ENCODE assay signal across 14 cellular contexts in genomic region chr2:171513719-171514160, GRCh38. TPM values are rescaled to one million over a fixed set of nuclear protein-coding genes. Genes with fewer than 3 reads are reported as not detected.
DNase-seq lines count a peak whose midpoint lies in the region; ATAC-seq and TF ChIP-seq lines count a peak whose summit lies in the region.
"Had no signal": no experiment of that assay in that cellular context is flagged by ENCODE, and none has a peak within 500 bp of the region (broad histone marks: within the 10 kb centered on the region; RNA-seq: fewer than 3 reads in every experiment).

No MANE protein-coding gene starts in this region.

- no peaks in the 10 kb centered on the region for H4K20me1 ChIP-seq in BLaER1

- intact Hi-C loops in testis (cut with DNase I; ENCODE audit: low total_unique reads) (no loop called here), psoas muscle (cut with DNase I) (no loop called here)

- H3K9ac ChIP-seq in BLaER1, result no peak overlapping the region
- no peak overlapping the region for H3K9ac ChIP-seq in endodermal cell (ENCODE audit: extremely low read depth, low read length, poor library complexity, severe bottlenecking)

- no peak for TF ChIP-seq CTCF in endodermal cell (conservative IDR thresholded peaks at IDR 0.05)
- TF ChIP-seq CTCF in testis (IDR thresholded peaks at IDR 0.05), result no peak
- TF ChIP-seq CTCF in psoas muscle (IDR thresholded peaks at IDR 0.05), result no peak

- no peak overlapping the region for H3K4me3 ChIP-seq in BLaER1
- H3K4me3 ChIP-seq in endodermal cell (ENCODE audit: low read length), result no peak overlapping the region
- H3K4me3 ChIP-seq in testis, result no peak overlapping the region
- H3K4me3 ChIP-seq in psoas muscle, result no peak overlapping the region

- H3K4me1 ChIP-seq in BLaER1 (peaks cover 12% of the 10 kb centered on the region), endodermal cell (ENCODE audit: control insufficient read depth, insufficient read depth, low read length) (no peaks in the 10 kb centered on the region), testis (no peaks in the 10 kb centered on the region), psoas muscle (no peaks in the 10 kb centered on the region)

- H3K4me2 ChIP-seq in BLaER1, result peak overlapping the region; percentile 52

- peak; percentile 68 for DNase-seq in MV-4-11 (lab: John Stamatoyannopoulos, UW)
- peak; percentile 63 for DNase-seq in endodermal cell
- DNase-seq in NCI-H446 (lab: John Stamatoyannopoulos, UW), result no peak
- DNase-seq in testis, result no peak
- no peak for DNase-seq in psoas muscle
- no peak for DNase-seq in activated CD8-positive, alpha-beta memory T cell treated with anti-CD3 and anti-CD28 coated beads, Interleukin-2, amount 50 U/mL, for 48 hours
- DNase-seq: activated CD4-positive, alpha-beta memory T cell treated with anti-CD3 and anti-CD28 coated beads for 36 hours; activated naive CD4-positive, alpha-beta T cell treated with anti-CD3 and anti-CD28 coated beads, Interleukin-2, amount 50 U/mL, for 16 hours; central memory CD4-positive, alpha-beta T cell; NCI-H1436 treated with DMSO at 0.1 percent for 48 hours; T-cell had no signal

- no peaks in the 10 kb centered on the region for H3K9me3 Mint-ChIP-seq in endodermal cell
- H3K9me3 Mint-ChIP-seq: activated CD4-positive, alpha-beta memory T cell treated with anti-CD3 and anti-CD28 coated beads for 36 hours; T-cell had no signal

- H3K27ac Mint-ChIP-seq in endodermal cell, result peak overlapping the region; percentile 13
- H3K27ac Mint-ChIP-seq: activated CD4-positive, alpha-beta memory T cell treated with anti-CD3 and anti-CD28 coated beads for 36 hours; T-cell had no signal

- H3K27ac ChIP-seq in BLaER1, result no peak overlapping the region
- no peak overlapping the region for H3K27ac ChIP-seq in endodermal cell (ENCODE audit: low read depth, low read length)
- H3K27ac ChIP-seq in testis, result no peak overlapping the region
- H3K27ac ChIP-seq in psoas muscle, result no peak overlapping the region
- H3K27ac ChIP-seq: epithelial cell of prostate had no signal

- WGBS in endodermal cell (ENCODE audit: insufficient coverage in 1 of 2, insufficient read length in 1 of 2), 2 experiments, result 77 to 89% methylated on average over 1 to 3 of the region's 3 CpGs
- WGBS in testis, 2 donors, result 80 to 82% methylated on average over 3 of the region's 3 CpGs
- 67 to 70% (median 68%) methylated on average over 3 of the region's 3 CpGs for WGBS in psoas muscle, 3 donors

- H3K4me1 Mint-ChIP-seq in endodermal cell, result peaks cover 7% of the 10 kb centered on the region

- no peaks in the 10 kb centered on the region for H3K36me3 ChIP-seq in BLaER1
- no peaks in the 10 kb centered on the region for H3K36me3 ChIP-seq in endodermal cell (ENCODE audit: control insufficient read depth, insufficient read depth, low read length)
- H3K36me3 ChIP-seq in testis (ENCODE audit: low read depth, missing control alignments), result no peaks in the 10 kb centered on the region
- H3K36me3 ChIP-seq in psoas muscle (ENCODE audit: insufficient read depth in 1 of 2, low read depth in 1 of 2), result no peaks in the 10 kb centered on the region

- H3K9me3 ChIP-seq in BLaER1, result peaks cover 6% of the 10 kb centered on the region; the same call in 1 of the 2 replicates
- H3K9me3 ChIP-seq in endodermal cell (ENCODE audit: control insufficient read depth, low read length), result peaks cover 5% of the 10 kb centered on the region
- no peaks in the 10 kb centered on the region for H3K9me3 ChIP-seq in testis
- H3K9me3 ChIP-seq in psoas muscle, result no peaks in the 10 kb centered on the region

- H3K27me3 ChIP-seq in BLaER1 (no peaks in the 10 kb centered on the region), endodermal cell (ENCODE audit: control insufficient read depth, insufficient read depth, low read length, poor library complexity, severe bottlenecking) (peaks cover under 1% of the 10 kb centered on the region), testis (no peaks in the 10 kb centered on the region), psoas muscle (ENCODE audit: insufficient read depth in 3 of 3, low read length in 2 of 3) (no peaks in the 10 kb centered on the region)

- H3K27me3 Mint-ChIP-seq in endodermal cell (ENCODE audit: insufficient read depth), result peaks cover 13% of the 10 kb centered on the region

- TF ChIP-seq POLR2A in testis (IDR thresholded peaks at IDR 0.05), result no peak

- peak; percentile 40 for ATAC-seq in GM19463 (IDR thresholded peaks at IDR 0.05; ENCODE audit: unreplicated experiment)
- ATAC-seq in psoas muscle, result no peak
- ATAC-seq: T-cell had no signal

- H3K4me3 Mint-ChIP-seq in endodermal cell, result no peak overlapping the region
- H3K4me3 Mint-ChIP-seq: activated CD4-positive, alpha-beta memory T cell treated with anti-CD3 and anti-CD28 coated beads for 36 hours; T-cell had no signal

- H3K36me3 Mint-ChIP-seq in endodermal cell (ENCODE audit: low read depth), result no peaks in the 10 kb centered on the region
- H3K36me3 Mint-ChIP-seq: activated CD4-positive, alpha-beta memory T cell treated with anti-CD3 and anti-CD28 coated beads for 36 hours had no signal

RNA-seq across cellular contexts. Expression of gene CYBRD1, which starts 8.5 kb away (rescaled TPM):
- total RNA-seq in endodermal cell, result 1 to 10 TPM; 3.3 to 4.7 TPM
- 10.5 TPM for polyA plus RNA-seq in endodermal cell (2013, experiment 1 of 2)
- polyA plus RNA-seq in endodermal cell (2013, experiment 2 of 2), result 9.3 TPM
- 10 to 100 TPM; 53.1 to 53.5 TPM for total RNA-seq in testis
- polyA plus RNA-seq in testis (ENCODE audit: insufficient read depth, low read depth, low replicate concordance), result 60.1 TPM
- 10 to 100 TPM; 15.2 to 47.3 (median 15.5) TPM for total RNA-seq in psoas muscle
- polyA plus RNA-seq in psoas muscle, result 10 to 100 TPM; 12.3 to 14.6 (median 13.6) TPM

Comparison
In these comparisons a context has a peak if more than half of its experiments do, and no peak if none do; other contexts are left out.
1. DNase-seq: peak in MV-4-11 (single experiment) and endodermal cell (single experiment); none in NCI-H446 (0 of 2), testis (single experiment), psoas muscle (0 of 2) and activated CD8-positive, alpha-beta memory T cell treated with anti-CD3 and anti-CD28 coated beads, Interleukin-2, amount 50 U/mL, for 48 hours (single experiment).